ENCODE assay signal across 8 cellular contexts in the genomic region with DNA sequence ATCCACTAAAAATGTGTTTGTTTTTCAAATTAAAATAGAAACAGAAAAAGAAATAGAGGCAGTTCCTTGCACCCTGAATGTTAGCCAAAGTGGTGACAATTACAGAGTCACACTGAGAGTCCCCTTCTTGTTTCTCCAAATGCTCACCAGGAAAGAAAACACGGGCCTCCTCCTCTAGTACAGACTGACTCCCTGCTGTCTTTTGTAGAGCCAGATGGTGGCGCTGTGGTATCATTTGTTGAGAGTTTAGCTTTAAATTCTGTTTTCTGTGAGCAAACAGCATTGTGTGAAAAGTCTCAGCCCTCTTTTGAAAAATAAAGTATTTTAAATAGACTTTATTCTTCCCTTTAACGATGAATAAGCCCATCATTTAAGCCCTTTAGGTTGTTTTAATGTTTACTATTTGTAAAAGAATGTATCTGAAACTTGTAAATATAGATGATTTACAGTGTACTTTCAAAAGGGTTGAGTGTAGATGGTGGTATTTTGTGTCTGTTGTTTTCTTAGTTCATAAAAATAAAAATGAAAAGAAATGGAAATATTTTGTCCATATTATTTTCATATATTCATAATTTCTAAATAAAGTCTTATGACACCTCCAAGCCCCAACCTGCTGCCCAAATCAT. TPM values are rescaled to one million over a fixed set of nuclear protein-coding genes. Genes with fewer than 3 reads are reported as not detected.
DNase-seq lines count a peak whose midpoint lies in the region; ATAC-seq and TF ChIP-seq lines count a peak whose summit lies in the region.

No MANE protein-coding gene starts in this region.

- DNase-seq in A673 (ENCODE audit: low spot score) (peak; percentile 60), GM10248 (ENCODE audit: extremely low spot score) (peak; percentile 53), M059J (ENCODE audit: low read depth) (peak; percentile 36), SKM-1 treated with dmso at 0.1 percent for 144 hours (lab: John Stamatoyannopoulos, UW; ENCODE audit: unreplicated experiment) (peak; percentile 77), nephron progenitor cell (peak; percentile 71)

- intact Hi-C loops in A673 (cut with micrococcal nuclease; ENCODE audit: unreplicated experiment), result loop anchor here (2.0 to 5.0 kb wide), 3 partner anchors 335 to 601 kb away; no protein-coding TSS in a partner anchor

- H3K36me3 Mint-ChIP-seq in nephron progenitor cell (ENCODE audit: low read depth), result no peaks in the 10 kb centered on the region

- H3K27ac ChIP-seq in A673 (ENCODE audit: low read depth, low read length, poor library complexity, severe bottlenecking), result no peak overlapping the region
- H3K27ac ChIP-seq in HEK293 (ENCODE audit: extremely low read depth, low read depth, low read length), result no peak overlapping the region

- no peaks in the 10 kb centered on the region for H3K4me1 ChIP-seq in A673 (ENCODE audit: insufficient read depth, low read length, poor library complexity, severe bottlenecking)
- no peaks in the 10 kb centered on the region for H3K4me1 ChIP-seq in HEK293 (ENCODE audit: control insufficient read depth, insufficient read depth, low read length)

- peaks cover 5% of the 10 kb centered on the region for H3K4me1 Mint-ChIP-seq in nephron progenitor cell

- peak; percentile 66 for TF ChIP-seq CTCF in A673 (conservative IDR thresholded peaks at IDR 0.05; ENCODE audit: low read depth, low read length)
- peak; percentile 89 for TF ChIP-seq CTCF in GM10248 (IDR thresholded peaks at IDR 0.05; ENCODE audit: control extremely low read depth, extremely low read depth, low read depth, missing control alignments)
- TF ChIP-seq CTCF in HEK293 (tag by site-specific recombination; IDR thresholded peaks at IDR 0.05), result 0 out of 2 replicates have a peak, but pooled peaks have one; percentile 31
- peak; percentile 87 for TF ChIP-seq CTCF in nephron progenitor cell (IDR thresholded peaks at IDR 0.05)

- no peaks in the 10 kb centered on the region for H3K36me3 ChIP-seq in A673 (ENCODE audit: insufficient read depth, low read length, poor library complexity, severe bottlenecking)
- no peaks in the 10 kb centered on the region for H3K36me3 ChIP-seq in HEK293 (ENCODE audit: control insufficient read depth in 2 of 2, insufficient read depth in 1 of 2, low read length in 2 of 2)

- no peak overlapping the region for H3K4me3 Mint-ChIP-seq in nephron progenitor cell

- ATAC-seq in esophagus mucosa (peak; percentile 70), HG03571 (IDR thresholded peaks at IDR 0.05; ENCODE audit: unreplicated experiment) (no peak)

- POLR2A ChIA-PET in A673 (lab: Charles Lee; ENCODE audit: low non-redundant PET) (no interaction called here), GM10248 (lab: Yijun Ruan, JAX) (no interaction called here), HEK293 (lab: Yijun Ruan, JAX) (no interaction called here)

- no peaks in the 10 kb centered on the region for H3K9me3 ChIP-seq in A673 (ENCODE audit: low read depth, low read length, poor library complexity, severe bottlenecking)
- H3K9me3 ChIP-seq in HEK293 (ENCODE audit: control insufficient read depth, insufficient read depth, low read depth, low read length), result no peaks in the 10 kb centered on the region

- no TSS peak for BruUV-seq in A673 (replicated peaks; lab: Mats Ljungman, UMichigan)

- H3K27ac Mint-ChIP-seq in nephron progenitor cell, result no peak overlapping the region

- no peaks in the 10 kb centered on the region for H3K9me3 Mint-ChIP-seq in nephron progenitor cell

- peaks cover 14% of the 10 kb centered on the region for H3K27me3 Mint-ChIP-seq in nephron progenitor cell (ENCODE audit: low read depth, poor library complexity)

- CTCF ChIA-PET in A673 (lab: Charles Lee) (no interaction called here), GM10248 (lab: Yijun Ruan, JAX) (interaction anchor here (0.6 to 1.3 kb wide), 7 partner anchors 12 to 606 kb away, joined by 3 read pairs; no protein-coding TSS in a partner anchor), HEK293 (lab: Yijun Ruan, JAX) (interaction anchor here (0.5 to 1.7 kb wide), 7 partner anchors 8 to 591 kb away, joined by 3 to 7 read pairs (median 3); no protein-coding TSS in a partner anchor)

- no peak overlapping the region for H3K4me3 ChIP-seq in A673 (ENCODE audit: low read depth, low read length, poor library complexity, severe bottlenecking)
- H3K4me3 ChIP-seq in HEK293 (ENCODE audit: low read depth, low read length), result no peak overlapping the region

- no peaks in the 10 kb centered on the region for H3K27me3 ChIP-seq in A673 (replicated peaks; ENCODE audit: insufficient read depth, low read depth, low read length, poor library complexity)

TF ChIP-seq in HEK293, 187 proteins besides CTCF, POLR2A, EP300 and RAD21:
- no peak for TF ChIP-seq GLI2 (tag by site-specific recombination; IDR thresholded peaks at IDR 0.05; ENCODE audit: borderline replicate concordance, low read depth)
- TF ChIP-seq ZNF510 (tag by site-specific recombination; IDR thresholded peaks at IDR 0.05; ENCODE audit: insufficient replicate concordance), result no peak
- peak; percentile 87 for TF ChIP-seq ZNF654 (tag by site-specific recombination; IDR thresholded peaks at IDR 0.05; ENCODE audit: low read depth)
- TF ChIP-seq, protein P1, sequence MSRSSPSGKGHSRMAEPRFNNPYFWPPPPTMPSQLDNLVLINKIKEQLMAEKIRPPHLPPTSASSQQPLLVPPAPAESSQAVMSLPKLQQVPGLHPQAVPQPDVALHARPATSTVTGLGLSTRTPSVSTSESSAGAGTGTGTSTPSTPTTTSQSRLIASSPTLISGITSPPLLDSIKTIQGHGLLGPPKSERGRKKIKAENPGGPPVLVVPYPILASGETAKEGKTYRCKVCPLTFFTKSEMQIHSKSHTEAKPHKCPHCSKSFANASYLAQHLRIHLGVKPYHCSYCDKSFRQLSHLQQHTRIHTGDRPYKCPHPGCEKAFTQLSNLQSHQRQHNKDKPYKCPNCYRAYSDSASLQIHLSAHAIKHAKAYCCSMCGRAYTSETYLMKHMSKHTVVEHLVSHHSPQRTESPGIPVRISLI (tag by site-specific recombination; IDR thresholded peaks at IDR 0.05), result no peak
- TF ChIP-seq SP3 (tag by site-specific recombination; IDR thresholded peaks at IDR 0.05), result no peak

RNA-seq across cellular contexts. Expression of a gene that starts 36.9 kb away (rescaled TPM):
- total RNA-seq in A673 (2021) (not detected in 2 replicates), esophagus mucosa (not detected)
- total RNA-seq in M059J (2014; rRNA removed; shearing (Covaris generic)), result not detected in 2 replicates

Comparison
In these comparisons a context has a peak if more than half of its experiments do, and no peak if none do; other contexts are left out.
1. CTCF ChIP-seq: peak in every context shown above with its lines; median percentile 89 in GM10248; 87 in nephron progenitor cell; 66 in A673; 31 in HEK293.